In the genomic region with DNA sequence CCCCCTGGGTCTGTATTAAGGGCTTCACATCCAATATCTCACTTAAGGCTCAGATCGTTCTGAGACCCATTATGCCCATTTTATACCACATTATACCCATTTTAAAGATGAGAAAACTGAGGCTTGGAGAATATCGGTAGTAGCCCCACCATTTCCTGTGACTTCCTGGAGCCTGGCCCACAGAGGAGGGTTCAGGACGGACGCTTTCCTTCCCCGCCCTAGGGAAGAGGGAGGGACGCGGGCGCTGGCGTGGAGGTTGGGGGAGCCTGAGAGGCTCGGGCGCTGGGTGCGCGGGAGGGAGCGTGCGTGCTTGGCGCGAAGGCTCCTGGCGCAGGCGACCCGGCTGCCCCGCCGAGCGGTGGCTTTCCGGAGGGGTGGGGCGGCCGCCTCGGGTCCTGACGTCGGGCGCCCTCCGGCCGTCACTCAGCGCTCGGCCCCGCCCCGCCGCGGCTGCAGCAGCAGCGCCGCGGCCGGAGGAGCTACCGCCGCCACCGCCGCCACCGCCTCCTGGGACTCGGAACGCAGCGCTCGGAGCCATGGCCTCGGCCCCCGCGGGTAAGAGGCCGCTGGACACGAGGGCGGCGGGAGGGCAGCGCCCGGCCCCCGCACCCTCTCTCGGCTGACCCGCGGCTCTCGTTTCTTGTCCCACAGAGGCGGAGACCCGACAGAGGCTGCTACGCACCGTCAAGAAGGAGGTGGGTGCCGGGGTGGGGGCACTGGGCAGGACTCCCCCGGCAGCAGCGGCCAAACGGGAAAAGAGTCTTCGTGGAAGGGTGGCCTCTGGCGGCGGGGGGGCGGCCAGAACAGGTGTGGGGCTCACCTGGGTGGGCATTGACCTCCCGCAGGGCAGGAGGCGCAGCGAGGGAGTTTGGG, we compare ENCODE assay signal across 1 cellular context.
TF ChIP-seq lines count a peak whose summit lies in the region.

A gene with protein sequence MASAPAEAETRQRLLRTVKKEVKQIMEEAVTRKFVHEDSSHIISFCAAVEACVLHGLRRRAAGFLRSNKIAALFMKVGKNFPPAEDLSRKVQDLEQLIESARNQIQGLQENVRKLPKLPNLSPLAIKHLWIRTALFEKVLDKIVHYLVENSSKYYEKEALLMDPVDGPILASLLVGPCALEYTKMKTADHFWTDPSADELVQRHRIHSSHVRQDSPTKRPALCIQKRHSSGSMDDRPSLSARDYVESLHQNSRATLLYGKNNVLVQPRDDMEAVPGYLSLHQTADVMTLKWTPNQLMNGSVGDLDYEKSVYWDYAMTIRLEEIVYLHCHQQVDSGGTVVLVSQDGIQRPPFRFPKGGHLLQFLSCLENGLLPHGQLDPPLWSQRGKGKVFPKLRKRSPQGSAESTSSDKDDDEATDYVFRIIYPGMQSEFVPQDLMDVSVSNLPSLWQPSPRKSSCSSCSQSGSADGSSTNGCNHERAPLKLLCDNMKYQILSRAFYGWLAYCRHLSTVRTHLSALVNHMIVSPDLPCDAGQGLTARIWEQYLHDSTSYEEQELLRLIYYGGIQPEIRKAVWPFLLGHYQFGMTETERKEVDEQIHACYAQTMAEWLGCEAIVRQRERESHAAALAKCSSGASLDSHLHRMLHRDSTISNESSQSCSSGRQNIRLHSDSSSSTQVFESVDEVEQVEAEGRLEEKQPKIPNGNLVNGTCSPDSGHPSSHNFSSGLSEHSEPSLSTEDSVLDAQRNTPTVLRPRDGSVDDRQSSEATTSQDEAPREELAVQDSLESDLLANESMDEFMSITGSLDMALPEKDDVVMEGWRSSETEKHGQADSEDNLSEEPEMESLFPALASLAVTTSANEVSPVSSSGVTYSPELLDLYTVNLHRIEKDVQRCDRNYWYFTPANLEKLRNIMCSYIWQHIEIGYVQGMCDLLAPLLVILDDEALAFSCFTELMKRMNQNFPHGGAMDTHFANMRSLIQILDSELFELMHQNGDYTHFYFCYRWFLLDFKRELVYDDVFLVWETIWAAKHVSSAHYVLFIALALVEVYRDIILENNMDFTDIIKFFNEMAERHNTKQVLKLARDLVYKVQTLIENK (plus strand): TSS at position 422 of the 873 bp plus-strand sequence. CDS start 115 bp downstream, at position 537.

TF ChIP-seq in WTC11, 78 proteins besides CTCF, POLR2A, EP300 and RAD21 (continued from another document and continues in another):
- TF ChIP-seq ZNF219 (CRISPR knock-in tag; IDR thresholded peaks at IDR 0.05; ENCODE audit: borderline replicate concordance) (no peak), ZNF416 (CRISPR knock-in tag; IDR thresholded peaks at IDR 0.05) (no peak), FOXK1 (CRISPR knock-in tag; IDR thresholded peaks at IDR 0.05) (peak; percentile 35; the same call in 1 of the 2 replicates), ZNF317 (CRISPR knock-in tag; IDR thresholded peaks at IDR 0.05; ENCODE audit: borderline replicate concordance, low read depth) (no peak), NFYB (CRISPR knock-in tag; conservative IDR thresholded peaks at IDR 0.05; ENCODE audit: low read depth) (no peak), SOX15 (CRISPR knock-in tag; IDR thresholded peaks at IDR 0.05) (no peak), NFATC4 (CRISPR knock-in tag; IDR thresholded peaks at IDR 0.05) (no peak), EMX1 (CRISPR knock-in tag; IDR thresholded peaks at IDR 0.05) (no peak), GTF2I (CRISPR knock-in tag; conservative IDR thresholded peaks at IDR 0.05) (peak; percentile 100), CBFB (CRISPR knock-in tag; IDR thresholded peaks at IDR 0.05; ENCODE audit: low read depth) (no peak), ZNF232 (CRISPR knock-in tag; IDR thresholded peaks at IDR 0.05) (no peak), NR2C2 (CRISPR knock-in tag; IDR thresholded peaks at IDR 0.05) (no peak), TEAD1 (CRISPR knock-in tag; IDR thresholded peaks at IDR 0.05) (0 out of 2 replicates have a peak, but pooled peaks have one; percentile 33), FOXP1 (CRISPR knock-in tag; IDR thresholded peaks at IDR 0.05; ENCODE audit: borderline replicate concordance) (no peak), SMAD4 (CRISPR knock-in tag; IDR thresholded peaks at IDR 0.05) (no peak), SP1 (CRISPR knock-in tag; conservative IDR thresholded peaks at IDR 0.05) (peak; percentile 78), JUN (CRISPR knock-in tag; IDR thresholded peaks at IDR 0.05) (no peak)
- TF ChIP-seq, protein P1, sequence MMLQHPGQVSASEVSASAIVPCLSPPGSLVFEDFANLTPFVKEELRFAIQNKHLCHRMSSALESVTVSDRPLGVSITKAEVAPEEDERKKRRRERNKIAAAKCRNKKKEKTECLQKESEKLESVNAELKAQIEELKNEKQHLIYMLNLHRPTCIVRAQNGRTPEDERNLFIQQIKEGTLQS (CRISPR knock-in tag; conservative IDR thresholded peaks at IDR 0.05): no peak
- TF ChIP-seq, protein P2, sequence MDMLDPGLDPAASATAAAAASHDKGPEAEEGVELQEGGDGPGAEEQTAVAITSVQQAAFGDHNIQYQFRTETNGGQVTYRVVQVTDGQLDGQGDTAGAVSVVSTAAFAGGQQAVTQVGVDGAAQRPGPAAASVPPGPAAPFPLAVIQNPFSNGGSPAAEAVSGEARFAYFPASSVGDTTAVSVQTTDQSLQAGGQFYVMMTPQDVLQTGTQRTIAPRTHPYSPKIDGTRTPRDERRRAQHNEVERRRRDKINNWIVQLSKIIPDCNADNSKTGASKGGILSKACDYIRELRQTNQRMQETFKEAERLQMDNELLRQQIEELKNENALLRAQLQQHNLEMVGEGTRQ (CRISPR knock-in tag; IDR thresholded peaks at IDR 0.05): peak; percentile 30; the same call in 1 of the 2 replicates
- TF ChIP-seq, protein P3, sequence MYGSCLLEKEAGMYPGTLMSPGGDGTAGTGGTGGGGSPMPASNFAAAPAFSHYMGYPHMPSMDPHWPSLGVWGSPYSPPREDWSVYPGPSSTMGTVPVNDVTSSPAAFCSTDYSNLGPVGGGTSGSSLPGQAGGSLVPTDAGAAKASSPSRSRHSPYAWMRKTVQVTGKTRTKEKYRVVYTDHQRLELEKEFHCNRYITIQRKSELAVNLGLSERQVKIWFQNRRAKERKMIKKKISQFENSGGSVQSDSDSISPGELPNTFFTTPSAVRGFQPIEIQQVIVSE (CRISPR knock-in tag; IDR thresholded peaks at IDR 0.05; ENCODE audit: borderline replicate concordance): no peak
- TF ChIP-seq, protein P4, sequence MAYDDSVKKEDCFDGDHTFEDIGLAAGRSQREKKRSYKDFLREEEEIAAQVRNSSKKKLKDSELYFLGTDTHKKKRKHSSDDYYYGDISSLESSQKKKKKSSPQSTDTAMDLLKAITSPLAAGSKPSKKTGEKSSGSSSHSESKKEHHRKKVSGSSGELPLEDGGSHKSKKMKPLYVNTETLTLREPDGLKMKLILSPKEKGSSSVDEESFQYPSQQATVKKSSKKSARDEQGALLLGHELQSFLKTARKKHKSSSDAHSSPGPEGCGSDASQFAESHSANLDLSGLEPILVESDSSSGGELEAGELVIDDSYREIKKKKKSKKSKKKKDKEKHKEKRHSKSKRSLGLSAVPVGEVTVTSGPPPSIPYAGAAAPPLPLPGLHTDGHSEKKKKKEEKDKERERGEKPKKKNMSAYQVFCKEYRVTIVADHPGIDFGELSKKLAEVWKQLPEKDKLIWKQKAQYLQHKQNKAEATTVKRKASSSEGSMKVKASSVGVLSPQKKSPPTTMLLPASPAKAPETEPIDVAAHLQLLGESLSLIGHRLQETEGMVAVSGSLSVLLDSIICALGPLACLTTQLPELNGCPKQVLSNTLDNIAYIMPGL (CRISPR knock-in tag; IDR thresholded peaks at IDR 0.05): peak; percentile 81
- TF ChIP-seq, protein P5, sequence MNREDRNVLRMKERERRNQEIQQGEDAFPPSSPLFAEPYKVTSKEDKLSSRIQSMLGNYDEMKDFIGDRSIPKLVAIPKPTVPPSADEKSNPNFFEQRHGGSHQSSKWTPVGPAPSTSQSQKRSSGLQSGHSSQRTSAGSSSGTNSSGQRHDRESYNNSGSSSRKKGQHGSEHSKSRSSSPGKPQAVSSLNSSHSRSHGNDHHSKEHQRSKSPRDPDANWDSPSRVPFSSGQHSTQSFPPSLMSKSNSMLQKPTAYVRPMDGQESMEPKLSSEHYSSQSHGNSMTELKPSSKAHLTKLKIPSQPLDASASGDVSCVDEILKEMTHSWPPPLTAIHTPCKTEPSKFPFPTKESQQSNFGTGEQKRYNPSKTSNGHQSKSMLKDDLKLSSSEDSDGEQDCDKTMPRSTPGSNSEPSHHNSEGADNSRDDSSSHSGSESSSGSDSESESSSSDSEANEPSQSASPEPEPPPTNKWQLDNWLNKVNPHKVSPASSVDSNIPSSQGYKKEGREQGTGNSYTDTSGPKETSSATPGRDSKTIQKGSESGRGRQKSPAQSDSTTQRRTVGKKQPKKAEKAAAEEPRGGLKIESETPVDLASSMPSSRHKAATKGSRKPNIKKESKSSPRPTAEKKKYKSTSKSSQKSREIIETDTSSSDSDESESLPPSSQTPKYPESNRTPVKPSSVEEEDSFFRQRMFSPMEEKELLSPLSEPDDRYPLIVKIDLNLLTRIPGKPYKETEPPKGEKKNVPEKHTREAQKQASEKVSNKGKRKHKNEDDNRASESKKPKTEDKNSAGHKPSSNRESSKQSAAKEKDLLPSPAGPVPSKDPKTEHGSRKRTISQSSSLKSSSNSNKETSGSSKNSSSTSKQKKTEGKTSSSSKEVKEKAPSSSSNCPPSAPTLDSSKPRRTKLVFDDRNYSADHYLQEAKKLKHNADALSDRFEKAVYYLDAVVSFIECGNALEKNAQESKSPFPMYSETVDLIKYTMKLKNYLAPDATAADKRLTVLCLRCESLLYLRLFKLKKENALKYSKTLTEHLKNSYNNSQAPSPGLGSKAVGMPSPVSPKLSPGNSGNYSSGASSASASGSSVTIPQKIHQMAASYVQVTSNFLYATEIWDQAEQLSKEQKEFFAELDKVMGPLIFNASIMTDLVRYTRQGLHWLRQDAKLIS (CRISPR knock-in tag; IDR thresholded peaks at IDR 0.05; ENCODE audit: borderline replicate concordance): no peak
- TF ChIP-seq, protein P6, sequence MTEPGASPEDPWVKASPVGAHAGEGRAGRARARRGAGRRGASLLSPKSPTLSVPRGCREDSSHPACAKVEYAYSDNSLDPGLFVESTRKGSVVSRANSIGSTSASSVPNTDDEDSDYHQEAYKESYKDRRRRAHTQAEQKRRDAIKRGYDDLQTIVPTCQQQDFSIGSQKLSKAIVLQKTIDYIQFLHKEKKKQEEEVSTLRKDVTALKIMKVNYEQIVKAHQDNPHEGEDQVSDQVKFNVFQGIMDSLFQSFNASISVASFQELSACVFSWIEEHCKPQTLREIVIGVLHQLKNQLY (CRISPR knock-in tag; IDR thresholded peaks at IDR 0.05): no peak
- TF ChIP-seq, protein P7, sequence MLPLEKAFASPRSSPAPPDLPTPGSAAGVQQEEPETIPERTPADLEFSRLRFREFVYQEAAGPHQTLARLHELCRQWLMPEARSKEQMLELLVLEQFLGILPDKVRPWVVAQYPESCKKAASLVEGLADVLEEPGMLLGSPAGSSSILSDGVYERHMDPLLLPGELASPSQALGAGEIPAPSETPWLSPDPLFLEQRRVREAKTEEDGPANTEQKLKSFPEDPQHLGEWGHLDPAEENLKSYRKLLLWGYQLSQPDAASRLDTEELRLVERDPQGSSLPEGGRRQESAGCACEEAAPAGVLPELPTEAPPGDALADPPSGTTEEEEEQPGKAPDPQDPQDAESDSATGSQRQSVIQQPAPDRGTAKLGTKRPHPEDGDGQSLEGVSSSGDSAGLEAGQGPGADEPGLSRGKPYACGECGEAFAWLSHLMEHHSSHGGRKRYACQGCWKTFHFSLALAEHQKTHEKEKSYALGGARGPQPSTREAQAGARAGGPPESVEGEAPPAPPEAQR (CRISPR knock-in tag; IDR thresholded peaks at IDR 0.05): 0 out of 2 replicates have a peak, but pooled peaks have one; percentile 60
- TF ChIP-seq, protein P8, sequence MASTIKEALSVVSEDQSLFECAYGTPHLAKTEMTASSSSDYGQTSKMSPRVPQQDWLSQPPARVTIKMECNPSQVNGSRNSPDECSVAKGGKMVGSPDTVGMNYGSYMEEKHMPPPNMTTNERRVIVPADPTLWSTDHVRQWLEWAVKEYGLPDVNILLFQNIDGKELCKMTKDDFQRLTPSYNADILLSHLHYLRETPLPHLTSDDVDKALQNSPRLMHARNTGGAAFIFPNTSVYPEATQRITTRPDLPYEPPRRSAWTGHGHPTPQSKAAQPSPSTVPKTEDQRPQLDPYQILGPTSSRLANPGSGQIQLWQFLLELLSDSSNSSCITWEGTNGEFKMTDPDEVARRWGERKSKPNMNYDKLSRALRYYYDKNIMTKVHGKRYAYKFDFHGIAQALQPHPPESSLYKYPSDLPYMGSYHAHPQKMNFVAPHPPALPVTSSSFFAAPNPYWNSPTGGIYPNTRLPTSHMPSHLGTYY (CRISPR knock-in tag; IDR thresholded peaks at IDR 0.05): no peak
- TF ChIP-seq, protein P9, sequence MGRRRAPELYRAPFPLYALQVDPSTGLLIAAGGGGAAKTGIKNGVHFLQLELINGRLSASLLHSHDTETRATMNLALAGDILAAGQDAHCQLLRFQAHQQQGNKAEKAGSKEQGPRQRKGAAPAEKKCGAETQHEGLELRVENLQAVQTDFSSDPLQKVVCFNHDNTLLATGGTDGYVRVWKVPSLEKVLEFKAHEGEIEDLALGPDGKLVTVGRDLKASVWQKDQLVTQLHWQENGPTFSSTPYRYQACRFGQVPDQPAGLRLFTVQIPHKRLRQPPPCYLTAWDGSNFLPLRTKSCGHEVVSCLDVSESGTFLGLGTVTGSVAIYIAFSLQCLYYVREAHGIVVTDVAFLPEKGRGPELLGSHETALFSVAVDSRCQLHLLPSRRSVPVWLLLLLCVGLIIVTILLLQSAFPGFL (CRISPR knock-in tag; IDR thresholded peaks at IDR 0.05; ENCODE audit: borderline replicate concordance): no peak
- TF ChIP-seq, protein P10, sequence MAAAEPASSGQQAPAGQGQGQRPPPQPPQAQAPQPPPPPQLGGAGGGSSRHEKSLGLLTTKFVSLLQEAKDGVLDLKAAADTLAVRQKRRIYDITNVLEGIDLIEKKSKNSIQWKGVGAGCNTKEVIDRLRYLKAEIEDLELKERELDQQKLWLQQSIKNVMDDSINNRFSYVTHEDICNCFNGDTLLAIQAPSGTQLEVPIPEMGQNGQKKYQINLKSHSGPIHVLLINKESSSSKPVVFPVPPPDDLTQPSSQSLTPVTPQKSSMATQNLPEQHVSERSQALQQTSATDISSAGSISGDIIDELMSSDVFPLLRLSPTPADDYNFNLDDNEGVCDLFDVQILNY (CRISPR knock-in tag; IDR thresholded peaks at IDR 0.05): peak; percentile 86
- TF ChIP-seq, protein P11, sequence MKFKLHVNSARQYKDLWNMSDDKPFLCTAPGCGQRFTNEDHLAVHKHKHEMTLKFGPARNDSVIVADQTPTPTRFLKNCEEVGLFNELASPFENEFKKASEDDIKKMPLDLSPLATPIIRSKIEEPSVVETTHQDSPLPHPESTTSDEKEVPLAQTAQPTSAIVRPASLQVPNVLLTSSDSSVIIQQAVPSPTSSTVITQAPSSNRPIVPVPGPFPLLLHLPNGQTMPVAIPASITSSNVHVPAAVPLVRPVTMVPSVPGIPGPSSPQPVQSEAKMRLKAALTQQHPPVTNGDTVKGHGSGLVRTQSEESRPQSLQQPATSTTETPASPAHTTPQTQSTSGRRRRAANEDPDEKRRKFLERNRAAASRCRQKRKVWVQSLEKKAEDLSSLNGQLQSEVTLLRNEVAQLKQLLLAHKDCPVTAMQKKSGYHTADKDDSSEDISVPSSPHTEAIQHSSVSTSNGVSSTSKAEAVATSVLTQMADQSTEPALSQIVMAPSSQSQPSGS (CRISPR knock-in tag; IDR thresholded peaks at IDR 0.05; ENCODE audit: borderline replicate concordance, low read depth): no peak
